8 cellular contexts compared by ENCODE assay signal in the genomic region with DNA sequence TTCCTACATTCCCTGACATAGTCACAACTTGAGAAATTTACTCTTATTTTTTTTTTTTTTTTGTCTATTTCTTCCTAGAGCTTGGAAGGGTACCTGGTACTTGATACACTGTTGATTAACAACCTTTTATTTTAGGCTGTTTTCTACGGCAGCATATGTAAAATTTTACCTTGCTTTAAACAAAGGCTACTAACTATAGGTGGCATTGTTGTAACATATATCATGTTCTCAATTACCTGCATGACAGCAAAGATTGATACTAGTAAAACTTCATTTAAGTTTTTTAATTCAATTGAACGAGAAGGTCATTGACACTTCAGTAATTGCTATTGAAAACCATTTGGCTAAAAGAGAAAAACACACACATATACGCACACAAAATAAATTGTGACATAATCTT.
"Had no signal": no experiment of that assay in that cellular context is flagged by ENCODE, and none has a peak within 500 bp of the region (broad histone marks: within the 10 kb centered on the region; RNA-seq: fewer than 3 reads in every experiment).

No MANE protein-coding gene starts in this region.

- H3K4me3 ChIP-seq: adrenal gland had no signal

- H3K9me3 ChIP-seq: adrenal gland had no signal

- H3K27ac ChIP-seq: adrenal gland had no signal

- H3K27me3 ChIP-seq: adrenal gland had no signal

- DNase-seq: activated B cell treated with CpG ODN at 0.5 μM for 24 hours; activated CD4-positive, alpha-beta T cell treated with anti-CD3 and anti-CD28 coated beads, Interleukin-2, amount 10 ng/mL, durations not matched to agents 24 days and 14 days; activated naive CD4-positive, alpha-beta T cell treated with anti-CD3 and anti-CD28 coated beads, Interleukin-2, amount 50 U/mL, for 16 hours; adrenal gland; central memory CD4-positive, alpha-beta T cell; effector memory CD4-positive, alpha-beta T cell; stimulated activated CD4-positive, alpha-beta T cell treated with anti-CD3 and anti-CD28 coated beads, Interleukin-15, amount 100 ng/mL, for 24 hours; stimulated activated CD4-positive, alpha-beta T cell treated with anti-CD3 and anti-CD28 coated beads, Interleukin-4, amount 100 ng/mL, for 24 hours had no signal

- H3K36me3 ChIP-seq: adrenal gland had no signal
